In the genomic region with DNA sequence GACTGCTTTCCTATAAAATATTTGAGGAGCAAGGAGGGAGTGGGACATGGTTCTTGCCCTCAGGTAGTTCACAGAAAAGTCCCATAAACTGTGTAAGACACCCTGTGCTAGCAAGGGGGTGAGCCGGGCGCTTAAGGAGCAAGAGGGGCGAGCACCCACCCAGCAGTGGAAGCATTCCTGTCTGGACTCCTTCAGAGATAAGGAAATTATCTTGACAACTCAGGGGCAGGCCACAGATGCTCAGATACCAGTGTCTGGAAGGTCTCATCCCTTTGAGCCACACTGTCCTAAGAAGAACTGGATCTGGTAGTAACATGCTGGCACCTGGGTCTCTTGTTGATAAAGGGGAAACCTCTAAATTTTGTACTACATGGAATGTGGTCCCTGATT, we compare ENCODE assay signal across 1 cellular context.
TF ChIP-seq lines count a peak whose summit lies in the region.

No MANE protein-coding gene starts in this region.

TF ChIP-seq in GM23338, 12 proteins besides CTCF, POLR2A, EP300 and RAD21:
- TF ChIP-seq, protein P1, sequence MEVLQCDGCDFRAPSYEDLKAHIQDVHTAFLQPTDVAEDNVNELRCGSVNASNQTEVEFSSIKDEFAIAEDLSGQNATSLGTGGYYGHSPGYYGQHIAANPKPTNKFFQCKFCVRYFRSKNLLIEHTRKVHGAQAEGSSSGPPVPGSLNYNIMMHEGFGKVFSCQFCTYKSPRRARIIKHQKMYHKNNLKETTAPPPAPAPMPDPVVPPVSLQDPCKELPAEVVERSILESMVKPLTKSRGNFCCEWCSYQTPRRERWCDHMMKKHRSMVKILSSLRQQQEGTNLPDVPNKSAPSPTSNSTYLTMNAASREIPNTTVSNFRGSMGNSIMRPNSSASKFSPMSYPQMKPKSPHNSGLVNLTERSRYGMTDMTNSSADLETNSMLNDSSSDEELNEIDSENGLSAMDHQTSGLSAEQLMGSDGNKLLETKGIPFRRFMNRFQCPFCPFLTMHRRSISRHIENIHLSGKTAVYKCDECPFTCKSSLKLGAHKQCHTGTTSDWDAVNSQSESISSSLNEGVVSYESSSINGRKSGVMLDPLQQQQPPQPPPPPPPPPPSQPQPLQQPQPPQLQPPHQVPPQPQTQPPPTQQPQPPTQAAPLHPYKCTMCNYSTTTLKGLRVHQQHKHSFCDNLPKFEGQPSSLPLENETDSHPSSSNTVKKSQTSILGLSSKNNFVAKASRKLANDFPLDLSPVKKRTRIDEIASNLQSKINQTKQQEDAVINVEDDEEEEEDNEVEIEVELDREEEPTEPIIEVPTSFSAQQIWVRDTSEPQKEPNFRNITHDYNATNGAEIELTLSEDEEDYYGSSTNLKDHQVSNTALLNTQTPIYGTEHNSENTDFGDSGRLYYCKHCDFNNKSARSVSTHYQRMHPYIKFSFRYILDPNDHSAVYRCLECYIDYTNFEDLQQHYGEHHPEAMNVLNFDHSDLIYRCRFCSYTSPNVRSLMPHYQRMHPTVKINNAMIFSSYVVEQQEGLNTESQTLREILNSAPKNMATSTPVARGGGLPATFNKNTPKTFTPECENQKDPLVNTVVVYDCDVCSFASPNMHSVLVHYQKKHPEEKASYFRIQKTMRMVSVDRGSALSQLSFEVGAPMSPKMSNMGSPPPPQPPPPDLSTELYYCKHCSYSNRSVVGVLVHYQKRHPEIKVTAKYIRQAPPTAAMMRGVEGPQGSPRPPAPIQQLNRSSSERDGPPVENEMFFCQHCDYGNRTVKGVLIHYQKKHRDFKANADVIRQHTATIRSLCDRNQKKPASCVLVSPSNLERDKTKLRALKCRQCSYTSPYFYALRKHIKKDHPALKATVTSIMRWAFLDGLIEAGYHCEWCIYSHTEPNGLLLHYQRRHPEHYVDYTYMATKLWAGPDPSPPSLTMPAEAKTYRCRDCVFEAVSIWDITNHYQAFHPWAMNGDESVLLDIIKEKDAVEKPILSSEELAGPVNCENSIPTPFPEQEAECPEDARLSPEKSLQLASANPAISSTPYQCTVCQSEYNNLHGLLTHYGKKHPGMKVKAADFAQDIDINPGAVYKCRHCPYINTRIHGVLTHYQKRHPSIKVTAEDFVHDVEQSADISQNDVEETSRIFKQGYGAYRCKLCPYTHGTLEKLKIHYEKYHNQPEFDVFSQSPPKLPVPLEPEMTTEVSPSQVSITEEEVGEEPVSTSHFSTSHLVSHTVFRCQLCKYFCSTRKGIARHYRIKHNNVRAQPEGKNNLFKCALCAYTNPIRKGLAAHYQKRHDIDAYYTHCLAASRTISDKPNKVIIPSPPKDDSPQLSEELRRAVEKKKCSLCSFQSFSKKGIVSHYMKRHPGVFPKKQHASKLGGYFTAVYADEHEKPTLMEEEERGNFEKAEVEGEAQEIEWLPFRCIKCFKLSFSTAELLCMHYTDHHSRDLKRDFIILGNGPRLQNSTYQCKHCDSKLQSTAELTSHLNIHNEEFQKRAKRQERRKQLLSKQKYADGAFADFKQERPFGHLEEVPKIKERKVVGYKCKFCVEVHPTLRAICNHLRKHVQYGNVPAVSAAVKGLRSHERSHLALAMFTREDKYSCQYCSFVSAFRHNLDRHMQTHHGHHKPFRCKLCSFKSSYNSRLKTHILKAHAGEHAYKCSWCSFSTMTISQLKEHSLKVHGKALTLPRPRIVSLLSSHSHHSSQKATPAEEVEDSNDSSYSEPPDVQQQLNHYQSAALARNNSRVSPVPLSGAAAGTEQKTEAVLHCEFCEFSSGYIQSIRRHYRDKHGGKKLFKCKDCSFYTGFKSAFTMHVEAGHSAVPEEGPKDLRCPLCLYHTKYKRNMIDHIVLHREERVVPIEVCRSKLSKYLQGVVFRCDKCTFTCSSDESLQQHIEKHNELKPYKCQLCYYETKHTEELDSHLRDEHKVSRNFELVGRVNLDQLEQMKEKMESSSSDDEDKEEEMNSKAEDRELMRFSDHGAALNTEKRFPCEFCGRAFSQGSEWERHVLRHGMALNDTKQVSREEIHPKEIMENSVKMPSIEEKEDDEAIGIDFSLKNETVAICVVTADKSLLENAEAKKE (CRISPR knock-in tag; IDR thresholded peaks at IDR 0.05) = no peak
- TF ChIP-seq POLR2AphosphoS5 (IDR thresholded peaks at IDR 0.05; ENCODE audit: low read depth) (no peak), STAT1 (IDR thresholded peaks at IDR 0.05; ENCODE audit: unreplicated experiment) (no peak), ZNF114 (CRISPR knock-in tag; IDR thresholded peaks at IDR 0.05) (no peak), JUNB (IDR thresholded peaks at IDR 0.05; ENCODE audit: unreplicated experiment) (no peak), REST (IDR thresholded peaks at IDR 0.05; ENCODE audit: unreplicated experiment) (no peak)
